ENCODE assay signal across 21 cellular contexts in genomic region chr11:78525720-78526119, GRCh38.
"Had no signal": no experiment of that assay in that cellular context is flagged by ENCODE, and none has a peak within 500 bp of the region (broad histone marks: within the 10 kb centered on the region; RNA-seq: fewer than 3 reads in every experiment).

No MANE protein-coding gene starts in this region.

- H3K9me3 ChIP-seq: Peyer's patch had no signal

- ATAC-seq: activated CD8-positive, alpha-beta memory T cell treated with anti-CD3 and anti-CD28 coated beads, Interleukin-2, amount 10 ng/mL, durations not matched to agents 7 days and 5 days; activated naive CD4-positive, alpha-beta T cell treated with anti-CD3 and anti-CD28 coated beads, Interleukin-2, amount 50 U/mL, for 72 hours; activated naive CD8-positive, alpha-beta T cell treated with anti-CD3 and anti-CD28 coated beads, Interleukin-2, amount 50 U/mL, for 24 hours had no signal

- H3K4me3 ChIP-seq: Peyer's patch had no signal

- DNase-seq: activated CD4-positive, alpha-beta T cell treated with anti-CD3 and anti-CD28 coated beads, Interleukin-2, amount 10 ng/mL, durations not matched to agents 24 days and 14 days; activated CD4-positive, alpha-beta T cell treated with anti-CD3 and anti-CD28 coated beads, Interleukin-2, amount 50 U/mL, for 48 hours; activated CD4-positive, CD25-positive, alpha-beta regulatory T cell treated with anti-CD3 and anti-CD28 coated beads, Interleukin-2, amount 50 U/mL, for 72 hours; activated CD8-positive, alpha-beta memory T cell treated with anti-CD3 and anti-CD28 coated beads, Interleukin-2, amount 10 ng/mL, durations not matched to agents 7 days and 5 days; activated effector memory CD4-positive, alpha-beta T cell treated with anti-CD3 and anti-CD28 coated beads, Interleukin-2, amount 50 U/mL, for 16 hours; activated naive CD4-positive, alpha-beta T cell treated with Interleukin-2 at 50 U/mL for 16 hours; activated naive CD8-positive, alpha-beta T cell treated with anti-CD3 and anti-CD28 coated beads, Interleukin-2, amount 50 U/mL, for 24 hours; activated T-cell treated with anti-CD3 and anti-CD28 coated beads, Interleukin-2, amount 50 U/mL, for 24 hours; amygdala; brain microvascular endothelial cell; NCI-H1048; NCI-H146; NCI-H187 treated with DMSO at 0.1 percent for 48 hours; NCI-H2171 treated with DMSO at 0.1 percent for 48 hours; NCI-H510A treated with DMSO at 0.1 percent for 48 hours; NCI-H69; Peyer's patch; SHP77 treated with DMSO at 0.1 percent for 48 hours had no signal

- H3K4me1 Mint-ChIP-seq: activated CD4-positive, alpha-beta T cell treated with anti-CD3 and anti-CD28 coated beads, Interleukin-2, amount 10 ng/mL, durations not matched to agents 24 days and 14 days; activated CD8-positive, alpha-beta memory T cell treated with anti-CD3 and anti-CD28 coated beads, Interleukin-2, amount 10 ng/mL, durations not matched to agents 7 days and 5 days; activated naive CD8-positive, alpha-beta T cell treated with anti-CD3 and anti-CD28 coated beads, Interleukin-2, amount 50 U/mL, for 24 hours had no signal

- H3K27ac Mint-ChIP-seq: activated CD4-positive, alpha-beta T cell treated with anti-CD3 and anti-CD28 coated beads, Interleukin-2, amount 10 ng/mL, durations not matched to agents 24 days and 14 days; activated CD8-positive, alpha-beta memory T cell treated with anti-CD3 and anti-CD28 coated beads, Interleukin-2, amount 10 ng/mL, durations not matched to agents 7 days and 5 days; activated naive CD4-positive, alpha-beta T cell treated with anti-CD3 and anti-CD28 coated beads, Interleukin-2, amount 50 U/mL, for 72 hours; activated naive CD8-positive, alpha-beta T cell treated with anti-CD3 and anti-CD28 coated beads, Interleukin-2, amount 50 U/mL, for 24 hours; activated T-cell treated with anti-CD3 and anti-CD28 coated beads, Interleukin-2, amount 50 U/mL, for 24 hours; activated T-helper 1 cell treated with anti-CD3 and anti-CD28 coated beads, Interleukin-12 subunit alpha, Interleukin-12 subunit beta, Interleukin-2, Interleukin-4 antibody, amounts not matched to agents 30 ng/mL and 10 ng/mL and 1 ng/mL, durations not matched to agents 14 hours and 24 hours and 36 hours; T-helper 1 cell treated with Interleukin-12 subunit alpha and Interleukin-12 subunit beta and Interleukin-4 antibody, amounts not matched to agents 30 μg/mL and 1 μg/mL, for 36 hours had no signal

- H3K27me3 Mint-ChIP-seq: activated CD4-positive, alpha-beta T cell treated with anti-CD3 and anti-CD28 coated beads, Interleukin-2, amount 10 ng/mL, durations not matched to agents 24 days and 14 days; activated CD8-positive, alpha-beta memory T cell treated with anti-CD3 and anti-CD28 coated beads, Interleukin-2, amount 10 ng/mL, durations not matched to agents 7 days and 5 days; activated naive CD8-positive, alpha-beta T cell treated with anti-CD3 and anti-CD28 coated beads, Interleukin-2, amount 50 U/mL, for 24 hours; activated T-cell treated with anti-CD3 and anti-CD28 coated beads, Interleukin-2, amount 50 U/mL, for 24 hours had no signal

- H3K27me3 ChIP-seq: brain microvascular endothelial cell, Peyer's patch had no signal

- H3K4me1 ChIP-seq: Peyer's patch had no signal

- H3K27ac ChIP-seq: brain microvascular endothelial cell, Peyer's patch had no signal

- H3K36me3 ChIP-seq: brain microvascular endothelial cell, Peyer's patch had no signal

- H3K9me3 Mint-ChIP-seq: activated CD4-positive, alpha-beta T cell treated with anti-CD3 and anti-CD28 coated beads, Interleukin-2, amount 10 ng/mL, durations not matched to agents 24 days and 14 days; activated naive CD4-positive, alpha-beta T cell treated with anti-CD3 and anti-CD28 coated beads, Interleukin-2, amount 50 U/mL, for 72 hours; activated naive CD8-positive, alpha-beta T cell treated with anti-CD3 and anti-CD28 coated beads, Interleukin-2, amount 50 U/mL, for 24 hours; activated T-cell treated with anti-CD3 and anti-CD28 coated beads, Interleukin-2, amount 50 U/mL, for 24 hours; activated T-helper 1 cell treated with anti-CD3 and anti-CD28 coated beads, Interleukin-12 subunit alpha, Interleukin-12 subunit beta, Interleukin-2, Interleukin-4 antibody, amounts not matched to agents 30 ng/mL and 10 ng/mL and 1 ng/mL, durations not matched to agents 14 hours and 24 hours and 36 hours; T-helper 1 cell treated with Interleukin-12 subunit alpha and Interleukin-12 subunit beta and Interleukin-4 antibody, amounts not matched to agents 30 μg/mL and 1 μg/mL, for 36 hours had no signal

- H3K4me3 Mint-ChIP-seq: activated CD4-positive, alpha-beta T cell treated with anti-CD3 and anti-CD28 coated beads, Interleukin-2, amount 10 ng/mL, durations not matched to agents 24 days and 14 days; activated CD8-positive, alpha-beta memory T cell treated with anti-CD3 and anti-CD28 coated beads, Interleukin-2, amount 10 ng/mL, durations not matched to agents 7 days and 5 days; activated naive CD8-positive, alpha-beta T cell treated with anti-CD3 and anti-CD28 coated beads, Interleukin-2, amount 50 U/mL, for 24 hours; activated T-cell treated with anti-CD3 and anti-CD28 coated beads, Interleukin-2, amount 50 U/mL, for 24 hours; activated T-helper 1 cell treated with anti-CD3 and anti-CD28 coated beads, Interleukin-12 subunit alpha, Interleukin-12 subunit beta, Interleukin-2, Interleukin-4 antibody, amounts not matched to agents 30 ng/mL and 10 ng/mL and 1 ng/mL, durations not matched to agents 14 hours and 24 hours and 36 hours; T-helper 1 cell treated with Interleukin-12 subunit alpha and Interleukin-12 subunit beta and Interleukin-4 antibody, amounts not matched to agents 30 μg/mL and 1 μg/mL, for 36 hours had no signal
